ENCODE assay signal across 10 cellular contexts in genomic region chr1:166944186-166944967, GRCh38. TPM values are rescaled to one million over a fixed set of nuclear protein-coding genes. Genes with fewer than 3 reads are reported as not detected.
DNase-seq lines count a peak whose midpoint lies in the region; ATAC-seq and TF ChIP-seq lines count a peak whose summit lies in the region.
"Had no signal": no experiment of that assay in that cellular context is flagged by ENCODE, and none has a peak within 500 bp of the region (broad histone marks: within the 10 kb centered on the region; RNA-seq: fewer than 3 reads in every experiment).

No MANE protein-coding gene starts in this region.

- no peaks in the 10 kb centered on the region for H3K9me3 Mint-ChIP-seq in activated T-cell treated with anti-CD3 and anti-CD28 coated beads, Interleukin-2, amount 50 U/mL, for 4 hours
- no peaks in the 10 kb centered on the region for H3K9me3 Mint-ChIP-seq in stimulated activated effector memory CD8-positive, alpha-beta T cell treated with anti-CD3 and anti-CD28 coated beads, Interleukin-12 subunit alpha, Interleukin-12 subunit beta, amount 100 ng/mL, for 72 hours

- ATAC-seq in activated T-cell treated with anti-CD3 and anti-CD28 coated beads, Interleukin-2, amount 50 U/mL, for 4 hours, result peak; percentile 74 to 78
- ATAC-seq in stimulated activated effector memory CD8-positive, alpha-beta T cell treated with anti-CD3 and anti-CD28 coated beads, Interleukin-12 subunit alpha, Interleukin-12 subunit beta, amount 100 ng/mL, for 72 hours, result peak; percentile 53
- no peak for ATAC-seq in HG02623 (IDR thresholded peaks at IDR 0.05; ENCODE audit: unreplicated experiment)
- ATAC-seq in HG02798 (IDR thresholded peaks at IDR 0.05; ENCODE audit: poor library complexity, unreplicated experiment), result no peak
- ATAC-seq in activated CD4-positive, CD25-positive, alpha-beta regulatory T cell treated with anti-CD3 and anti-CD28 coated beads, Interleukin-2, amount 50 U/mL, for 24 hours, result no peak

- in situ Hi-C loops in brain microvascular endothelial cell (cut with HindIII; ENCODE audit: low pct_ligation_motif_present, low sequenced_read_pairs), result no loop called here

- no peaks in the 10 kb centered on the region for H3K36me3 Mint-ChIP-seq in activated T-cell treated with anti-CD3 and anti-CD28 coated beads, Interleukin-2, amount 50 U/mL, for 4 hours (ENCODE audit: insufficient read depth)
- no peaks in the 10 kb centered on the region for H3K36me3 Mint-ChIP-seq in stimulated activated effector memory CD8-positive, alpha-beta T cell treated with anti-CD3 and anti-CD28 coated beads, Interleukin-12 subunit alpha, Interleukin-12 subunit beta, amount 100 ng/mL, for 72 hours

- peaks cover 19% of the 10 kb centered on the region for H3K27me3 Mint-ChIP-seq in activated T-cell treated with anti-CD3 and anti-CD28 coated beads, Interleukin-2, amount 50 U/mL, for 4 hours (ENCODE audit: low read depth)

- H3K4me3 ChIP-seq in brain microvascular endothelial cell (ENCODE audit: low read depth, low read length), result no peak overlapping the region

- peaks cover 4% of the 10 kb centered on the region for H3K27me3 ChIP-seq in brain microvascular endothelial cell (replicated peaks)

- H3K27ac ChIP-seq in brain microvascular endothelial cell, result peak overlapping the region; percentile 1

- no peaks in the 10 kb centered on the region for H3K36me3 ChIP-seq in brain microvascular endothelial cell (replicated peaks)

- TF ChIP-seq CTCF in brain microvascular endothelial cell (IDR thresholded peaks at IDR 0.05; ENCODE audit: low read depth, low read length, missing control alignments), result no peak

- H3K4me3 Mint-ChIP-seq in activated T-cell treated with anti-CD3 and anti-CD28 coated beads, Interleukin-2, amount 50 U/mL, for 4 hours, result no peak overlapping the region
- H3K4me3 Mint-ChIP-seq in stimulated activated effector memory CD8-positive, alpha-beta T cell treated with anti-CD3 and anti-CD28 coated beads, Interleukin-12 subunit alpha, Interleukin-12 subunit beta, amount 100 ng/mL, for 72 hours, result no peak overlapping the region

- H3K4me1 Mint-ChIP-seq in activated T-cell treated with anti-CD3 and anti-CD28 coated beads, Interleukin-2, amount 50 U/mL, for 4 hours (ENCODE audit: low read depth), result peaks cover 18% of the 10 kb centered on the region
- peaks cover 18% of the 10 kb centered on the region for H3K4me1 Mint-ChIP-seq in stimulated activated effector memory CD8-positive, alpha-beta T cell treated with anti-CD3 and anti-CD28 coated beads, Interleukin-12 subunit alpha, Interleukin-12 subunit beta, amount 100 ng/mL, for 72 hours

- DNase-seq in activated T-cell treated with anti-CD3 and anti-CD28 coated beads, Interleukin-2, amount 50 U/mL, for 4 hours, result no peak
- DNase-seq in activated T-cell treated with anti-CD3 and anti-CD28 coated beads for 4 hours, result no peak
- DNase-seq in LHCN-M2 (ENCODE audit: low read depth), result peak; percentile 70
- DNase-seq in brain microvascular endothelial cell, result peak; percentile 79
- DNase-seq in stimulated activated effector memory CD8-positive, alpha-beta T cell treated with anti-CD3 and anti-CD28 coated beads, Interleukin-12 subunit alpha, Interleukin-12 subunit beta, amount 100 ng/mL, for 72 hours (ENCODE audit: low spot score in 2 of 2), result no peak

- H3K27ac Mint-ChIP-seq in stimulated activated effector memory CD8-positive, alpha-beta T cell treated with anti-CD3 and anti-CD28 coated beads, Interleukin-12 subunit alpha, Interleukin-12 subunit beta, amount 100 ng/mL, for 72 hours, result no peak overlapping the region

RNA-seq across cellular contexts. Expression of gene ILDR2, which starts 31.0 kb away (rescaled TPM):
- 1 to 10 TPM; 3.8 to 6.2 (median 4.8) TPM for total RNA-seq in activated T-cell treated with anti-CD3 and anti-CD28 coated beads, Interleukin-2, amount 50 U/mL, for 4 hours
- total RNA-seq in LHCN-M2 (2014; rRNA removed), result 0.45 and 0.69 TPM in 2 replicates
- polyA plus RNA-seq in LHCN-M2 (2012), result 0.47 TPM
- total RNA-seq: glomerular endothelial cell had no signal

RNA-seq across cellular contexts. Expression of gene MAEL, which starts 44.7 kb away (rescaled TPM):
- total RNA-seq in activated T-cell treated with anti-CD3 and anti-CD28 coated beads, Interleukin-2, amount 50 U/mL, for 4 hours, result under 1 TPM in 1 of 3 donors, not detected in 2; 0.18 TPM
- total RNA-seq in LHCN-M2 (2014; rRNA removed), result not detected in 2 replicates
- not detected for polyA plus RNA-seq in LHCN-M2 (2012)
- total RNA-seq: glomerular endothelial cell, NCI-H460 had no signal

Comparison
In these comparisons a context has a peak if more than half of its experiments do, and no peak if none do; other contexts are left out.
1. ATAC-seq: peak in activated T-cell treated with anti-CD3 and anti-CD28 coated beads, Interleukin-2, amount 50 U/mL, for 4 hours (2 of 2) and stimulated activated effector memory CD8-positive, alpha-beta T cell treated with anti-CD3 and anti-CD28 coated beads, Interleukin-12 subunit alpha, Interleukin-12 subunit beta, amount 100 ng/mL, for 72 hours (single experiment); none in HG02623 (single experiment), HG02798 (single experiment) and activated CD4-positive, CD25-positive, alpha-beta regulatory T cell treated with anti-CD3 and anti-CD28 coated beads, Interleukin-2, amount 50 U/mL, for 24 hours (0 of 2).
2. DNase-seq: peak in LHCN-M2 (single experiment) and brain microvascular endothelial cell (single experiment); none in activated T-cell treated with anti-CD3 and anti-CD28 coated beads, Interleukin-2, amount 50 U/mL, for 4 hours (single experiment), activated T-cell treated with anti-CD3 and anti-CD28 coated beads for 4 hours (single experiment) and stimulated activated effector memory CD8-positive, alpha-beta T cell treated with anti-CD3 and anti-CD28 coated beads, Interleukin-12 subunit alpha, Interleukin-12 subunit beta, amount 100 ng/mL, for 72 hours (0 of 2).